10 cellular contexts compared by ENCODE assay signal in genomic region chr3:111238896-111239295, GRCh38.
A peak's percentile ranks its signal among the peaks of the same experiment; 100 is the strongest.
DNase-seq lines count a peak whose midpoint lies in the region; ATAC-seq and TF ChIP-seq lines count a peak whose summit lies in the region.
"Had no signal": no experiment of that assay in that cellular context is flagged by ENCODE, and none has a peak within 500 bp of the region (broad histone marks: within the 10 kb centered on the region; RNA-seq: fewer than 3 reads in every experiment).

No MANE protein-coding gene starts in this region.

- no peak overlapping the region for H2AFZ ChIP-seq in osteoblast (ENCODE audit: low read length)

- H3K27ac ChIP-seq in osteoblast (ENCODE audit: low read depth, low read length): no peak overlapping the region

- peaks cover 43% of the 10 kb centered on the region for H3K4me1 Mint-ChIP-seq in activated naive CD4-positive, alpha-beta T cell treated with anti-CD3 and anti-CD28 coated beads, Interleukin-2, amount 10 ng/mL, durations not matched to agents 7 days and 5 days
- peaks cover 17% of the 10 kb centered on the region for H3K4me1 Mint-ChIP-seq in stimulated activated naive CD8-positive, alpha-beta T cell treated with anti-CD3 and anti-CD28 coated beads, Interleukin-15, amount 100 ng/mL, for 72 hours

- no peaks in the 10 kb centered on the region for H3K79me2 ChIP-seq in osteoblast (ENCODE audit: insufficient read depth, low read length)

- H3K36me3 Mint-ChIP-seq in activated naive CD4-positive, alpha-beta T cell treated with anti-CD3 and anti-CD28 coated beads, Interleukin-2, amount 10 ng/mL, durations not matched to agents 7 days and 5 days: peaks cover 21% of the 10 kb centered on the region

- CTCF ChIA-PET in activated naive CD4-positive, alpha-beta T cell treated with anti-CD3 and anti-CD28 coated beads, Interleukin-2, amount 10 ng/mL, durations not matched to agents 7 days and 5 days (lab: Charles Lee): no interaction called here

- TF ChIP-seq CTCF in osteoblast (IDR thresholded peaks at IDR 0.05; ENCODE audit: extremely low read depth, low read depth, low read length): no peak

- DNase-seq in activated naive CD4-positive, alpha-beta T cell treated with anti-CD3 and anti-CD28 coated beads, Interleukin-2, amount 10 ng/mL, durations not matched to agents 7 days and 5 days: peak; percentile 40
- DNase-seq in activated naive CD4-positive, alpha-beta T cell (lab: John Stamatoyannopoulos, UW): no peak
- DNase-seq in stimulated activated naive CD8-positive, alpha-beta T cell treated with anti-CD3 and anti-CD28 coated beads, Interleukin-15, amount 100 ng/mL, for 72 hours: peak; percentile 34 to 54
- DNase-seq in hippocampal formation (lab: John Stamatoyannopoulos, UW) (no peak), osteoblast (ENCODE audit: insufficient read length, low spot score, missing footprints) (no peak), NCI-H524 (lab: John Stamatoyannopoulos, UW) (no peak)
- DNase-seq: MG63 had no signal

- H3K4me3 Mint-ChIP-seq in activated naive CD4-positive, alpha-beta T cell treated with anti-CD3 and anti-CD28 coated beads, Interleukin-2, amount 10 ng/mL, durations not matched to agents 7 days and 5 days: no peak overlapping the region
- H3K4me3 Mint-ChIP-seq in stimulated activated naive CD8-positive, alpha-beta T cell treated with anti-CD3 and anti-CD28 coated beads, Interleukin-15, amount 100 ng/mL, for 72 hours: no peak overlapping the region

- H3K9me3 Mint-ChIP-seq in activated naive CD4-positive, alpha-beta T cell treated with anti-CD3 and anti-CD28 coated beads, Interleukin-2, amount 10 ng/mL, durations not matched to agents 7 days and 5 days: peaks cover 28% of the 10 kb centered on the region
- H3K9me3 Mint-ChIP-seq in stimulated activated naive CD8-positive, alpha-beta T cell treated with anti-CD3 and anti-CD28 coated beads, Interleukin-15, amount 100 ng/mL, for 72 hours: peaks cover 7 to 29% of the 10 kb centered on the region in 2 donors

- H3K27ac Mint-ChIP-seq in activated naive CD4-positive, alpha-beta T cell treated with anti-CD3 and anti-CD28 coated beads, Interleukin-2, amount 10 ng/mL, durations not matched to agents 7 days and 5 days: peak overlapping the region; percentile 71
- no peak overlapping the region for H3K27ac Mint-ChIP-seq in stimulated activated naive CD8-positive, alpha-beta T cell treated with anti-CD3 and anti-CD28 coated beads, Interleukin-15, amount 100 ng/mL, for 72 hours
- H3K27ac Mint-ChIP-seq: progenitor cell of endocrine pancreas had no signal

- no peaks in the 10 kb centered on the region for H4K20me1 ChIP-seq in osteoblast (ENCODE audit: insufficient read depth, low read length)

- no peaks in the 10 kb centered on the region for H3K27me3 ChIP-seq in osteoblast (ENCODE audit: insufficient read depth, low read length)
- H3K27me3 ChIP-seq: MG63 had no signal

- H3K36me3 ChIP-seq in osteoblast (ENCODE audit: insufficient read depth, low read length): no peaks in the 10 kb centered on the region
- H3K36me3 ChIP-seq: MG63 had no signal

- H3K9me3 ChIP-seq in osteoblast (ENCODE audit: low read depth, low read length): no peaks in the 10 kb centered on the region

- ATAC-seq in HG02642 (IDR thresholded peaks at IDR 0.05; ENCODE audit: poor library complexity, unreplicated experiment): peak; percentile 98
- ATAC-seq in HG03565 (IDR thresholded peaks at IDR 0.05; ENCODE audit: unreplicated experiment): peak; percentile 99
- peak; percentile 99 for ATAC-seq in stimulated activated naive CD8-positive, alpha-beta T cell treated with anti-CD3 and anti-CD28 coated beads, Interleukin-15, amount 100 ng/mL, for 72 hours

- no peak overlapping the region for H3K4me2 ChIP-seq in osteoblast (ENCODE audit: insufficient read depth, low read length)

- H3K27me3 Mint-ChIP-seq in activated naive CD4-positive, alpha-beta T cell treated with anti-CD3 and anti-CD28 coated beads, Interleukin-2, amount 10 ng/mL, durations not matched to agents 7 days and 5 days: no peaks in the 10 kb centered on the region
- H3K27me3 Mint-ChIP-seq in stimulated activated naive CD8-positive, alpha-beta T cell treated with anti-CD3 and anti-CD28 coated beads, Interleukin-15, amount 100 ng/mL, for 72 hours: no peaks in the 10 kb centered on the region
- H3K27me3 Mint-ChIP-seq: progenitor cell of endocrine pancreas had no signal

- H3K4me1 ChIP-seq in osteoblast (ENCODE audit: insufficient read depth, low read length): peaks cover 6% of the 10 kb centered on the region

- H3K4me3 ChIP-seq in osteoblast (ENCODE audit: insufficient read depth, low read length): no peak overlapping the region
- H3K4me3 ChIP-seq: MG63 had no signal

Comparison
In these comparisons a context has a peak if more than half of its experiments do, and no peak if none do; other contexts are left out.
1. DNase-seq: peak in activated naive CD4-positive, alpha-beta T cell treated with anti-CD3 and anti-CD28 coated beads, Interleukin-2, amount 10 ng/mL, durations not matched to agents 7 days and 5 days (single experiment) and stimulated activated naive CD8-positive, alpha-beta T cell treated with anti-CD3 and anti-CD28 coated beads, Interleukin-15, amount 100 ng/mL, for 72 hours (2 of 2); none in activated naive CD4-positive, alpha-beta T cell (0 of 4), hippocampal formation (0 of 2), osteoblast (single experiment) and NCI-H524 (0 of 2).
2. Peak in every context shown above with its lines, with median percentiles within 50 percentile points of each other: ATAC-seq.